In genomic region chr18:35355140-35355618, GRCh38 we compare ENCODE assay signal across 1 cellular context.
TF ChIP-seq lines count a peak whose summit lies in the region.

No MANE protein-coding gene starts in this region.

TF ChIP-seq in HepG2, 621 proteins besides CTCF, POLR2A, EP300 and RAD21 (continued from another document and continues in another):
- TF ChIP-seq GZF1 (CRISPR knock-in tag; IDR thresholded peaks at IDR 0.05) = no peak
- peak; percentile 75 for TF ChIP-seq THAP11 (CRISPR knock-in tag; IDR thresholded peaks at IDR 0.05)
- TF ChIP-seq SP140L (CRISPR knock-in tag; IDR thresholded peaks at IDR 0.05; ENCODE audit: borderline replicate concordance) = no peak
- TF ChIP-seq IKZF1 (IDR thresholded peaks at IDR 0.05) = no peak
- TF ChIP-seq MEIS1 (CRISPR knock-in tag; IDR thresholded peaks at IDR 0.05; ENCODE audit: borderline replicate concordance) = no peak
- no peak for TF ChIP-seq ZNF709 (CRISPR knock-in tag; IDR thresholded peaks at IDR 0.05)
- TF ChIP-seq ZNF24 (IDR thresholded peaks at IDR 0.05) = no peak
- TF ChIP-seq ZNF792 (CRISPR knock-in tag; IDR thresholded peaks at IDR 0.05) = 0 out of 2 replicates have a peak, but pooled peaks have one; percentile 14
- no peak for TF ChIP-seq ERF (CRISPR knock-in tag; IDR thresholded peaks at IDR 0.05)
- TF ChIP-seq KLF13 (CRISPR knock-in tag; IDR thresholded peaks at IDR 0.05) = no peak
- no peak for TF ChIP-seq ZNF12 (CRISPR knock-in tag; IDR thresholded peaks at IDR 0.05)
- TF ChIP-seq ZBTB20 (CRISPR knock-in tag; IDR thresholded peaks at IDR 0.05; ENCODE audit: borderline replicate concordance, low read depth) = no peak
- TF ChIP-seq, protein P1, sequence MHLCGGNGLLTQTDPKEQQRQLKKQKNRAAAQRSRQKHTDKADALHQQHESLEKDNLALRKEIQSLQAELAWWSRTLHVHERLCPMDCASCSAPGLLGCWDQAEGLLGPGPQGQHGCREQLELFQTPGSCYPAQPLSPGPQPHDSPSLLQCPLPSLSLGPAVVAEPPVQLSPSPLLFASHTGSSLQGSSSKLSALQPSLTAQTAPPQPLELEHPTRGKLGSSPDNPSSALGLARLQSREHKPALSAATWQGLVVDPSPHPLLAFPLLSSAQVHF (CRISPR knock-in tag; IDR thresholded peaks at IDR 0.05) = no peak
- no peak for TF ChIP-seq ZBTB3 (CRISPR knock-in tag; IDR thresholded peaks at IDR 0.05; ENCODE audit: borderline replicate concordance, low read depth)
- TF ChIP-seq MIXL1 (CRISPR knock-in tag; IDR thresholded peaks at IDR 0.05) = peak; percentile 76; the same call in 1 of the 2 replicates
- TF ChIP-seq ZNF83 (CRISPR knock-in tag; IDR thresholded peaks at IDR 0.05; ENCODE audit: borderline replicate concordance) = no peak
- TF ChIP-seq HNRNPL (IDR thresholded peaks at IDR 0.05; ENCODE audit: low read depth, low read length) = no peak
- TF ChIP-seq ZNF569 (CRISPR knock-in tag; IDR thresholded peaks at IDR 0.05; ENCODE audit: borderline replicate concordance) = no peak
- no peak for TF ChIP-seq ZNF747 (CRISPR knock-in tag; IDR thresholded peaks at IDR 0.05; ENCODE audit: borderline replicate concordance)
- no peak for TF ChIP-seq DNMT3B (CRISPR knock-in tag; conservative IDR thresholded peaks at IDR 0.05)
- TF ChIP-seq, protein P2, sequence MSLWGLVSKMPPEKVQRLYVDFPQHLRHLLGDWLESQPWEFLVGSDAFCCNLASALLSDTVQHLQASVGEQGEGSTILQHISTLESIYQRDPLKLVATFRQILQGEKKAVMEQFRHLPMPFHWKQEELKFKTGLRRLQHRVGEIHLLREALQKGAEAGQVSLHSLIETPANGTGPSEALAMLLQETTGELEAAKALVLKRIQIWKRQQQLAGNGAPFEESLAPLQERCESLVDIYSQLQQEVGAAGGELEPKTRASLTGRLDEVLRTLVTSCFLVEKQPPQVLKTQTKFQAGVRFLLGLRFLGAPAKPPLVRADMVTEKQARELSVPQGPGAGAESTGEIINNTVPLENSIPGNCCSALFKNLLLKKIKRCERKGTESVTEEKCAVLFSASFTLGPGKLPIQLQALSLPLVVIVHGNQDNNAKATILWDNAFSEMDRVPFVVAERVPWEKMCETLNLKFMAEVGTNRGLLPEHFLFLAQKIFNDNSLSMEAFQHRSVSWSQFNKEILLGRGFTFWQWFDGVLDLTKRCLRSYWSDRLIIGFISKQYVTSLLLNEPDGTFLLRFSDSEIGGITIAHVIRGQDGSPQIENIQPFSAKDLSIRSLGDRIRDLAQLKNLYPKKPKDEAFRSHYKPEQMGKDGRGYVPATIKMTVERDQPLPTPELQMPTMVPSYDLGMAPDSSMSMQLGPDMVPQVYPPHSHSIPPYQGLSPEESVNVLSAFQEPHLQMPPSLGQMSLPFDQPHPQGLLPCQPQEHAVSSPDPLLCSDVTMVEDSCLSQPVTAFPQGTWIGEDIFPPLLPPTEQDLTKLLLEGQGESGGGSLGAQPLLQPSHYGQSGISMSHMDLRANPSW (CRISPR knock-in tag; IDR thresholded peaks at IDR 0.05; ENCODE audit: borderline replicate concordance) = no peak
- TF ChIP-seq DMAP1 (CRISPR knock-in tag; IDR thresholded peaks at IDR 0.05) = no peak
- TF ChIP-seq NFKB2 (CRISPR knock-in tag; IDR thresholded peaks at IDR 0.05; ENCODE audit: borderline replicate concordance) = no peak
- TF ChIP-seq, protein P3, sequence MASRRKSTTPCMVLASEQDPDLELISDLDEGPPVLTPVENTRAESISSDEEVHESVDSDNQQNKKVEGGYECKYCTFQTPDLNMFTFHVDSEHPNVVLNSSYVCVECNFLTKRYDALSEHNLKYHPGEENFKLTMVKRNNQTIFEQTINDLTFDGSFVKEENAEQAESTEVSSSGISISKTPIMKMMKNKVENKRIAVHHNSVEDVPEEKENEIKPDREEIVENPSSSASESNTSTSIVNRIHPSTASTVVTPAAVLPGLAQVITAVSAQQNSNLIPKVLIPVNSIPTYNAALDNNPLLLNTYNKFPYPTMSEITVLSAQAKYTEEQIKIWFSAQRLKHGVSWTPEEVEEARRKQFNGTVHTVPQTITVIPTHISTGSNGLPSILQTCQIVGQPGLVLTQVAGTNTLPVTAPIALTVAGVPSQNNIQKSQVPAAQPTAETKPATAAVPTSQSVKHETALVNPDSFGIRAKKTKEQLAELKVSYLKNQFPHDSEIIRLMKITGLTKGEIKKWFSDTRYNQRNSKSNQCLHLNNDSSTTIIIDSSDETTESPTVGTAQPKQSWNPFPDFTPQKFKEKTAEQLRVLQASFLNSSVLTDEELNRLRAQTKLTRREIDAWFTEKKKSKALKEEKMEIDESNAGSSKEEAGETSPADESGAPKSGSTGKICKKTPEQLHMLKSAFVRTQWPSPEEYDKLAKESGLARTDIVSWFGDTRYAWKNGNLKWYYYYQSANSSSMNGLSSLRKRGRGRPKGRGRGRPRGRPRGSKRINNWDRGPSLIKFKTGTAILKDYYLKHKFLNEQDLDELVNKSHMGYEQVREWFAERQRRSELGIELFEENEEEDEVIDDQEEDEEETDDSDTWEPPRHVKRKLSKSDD (CRISPR knock-in tag; IDR thresholded peaks at IDR 0.05; ENCODE audit: low read depth) = no peak
- TF ChIP-seq ZNF432 (CRISPR knock-in tag; IDR thresholded peaks at IDR 0.05; ENCODE audit: borderline replicate concordance) = no peak
- TF ChIP-seq CSRNP1 (CRISPR knock-in tag; IDR thresholded peaks at IDR 0.05) = no peak
- TF ChIP-seq, protein P4, sequence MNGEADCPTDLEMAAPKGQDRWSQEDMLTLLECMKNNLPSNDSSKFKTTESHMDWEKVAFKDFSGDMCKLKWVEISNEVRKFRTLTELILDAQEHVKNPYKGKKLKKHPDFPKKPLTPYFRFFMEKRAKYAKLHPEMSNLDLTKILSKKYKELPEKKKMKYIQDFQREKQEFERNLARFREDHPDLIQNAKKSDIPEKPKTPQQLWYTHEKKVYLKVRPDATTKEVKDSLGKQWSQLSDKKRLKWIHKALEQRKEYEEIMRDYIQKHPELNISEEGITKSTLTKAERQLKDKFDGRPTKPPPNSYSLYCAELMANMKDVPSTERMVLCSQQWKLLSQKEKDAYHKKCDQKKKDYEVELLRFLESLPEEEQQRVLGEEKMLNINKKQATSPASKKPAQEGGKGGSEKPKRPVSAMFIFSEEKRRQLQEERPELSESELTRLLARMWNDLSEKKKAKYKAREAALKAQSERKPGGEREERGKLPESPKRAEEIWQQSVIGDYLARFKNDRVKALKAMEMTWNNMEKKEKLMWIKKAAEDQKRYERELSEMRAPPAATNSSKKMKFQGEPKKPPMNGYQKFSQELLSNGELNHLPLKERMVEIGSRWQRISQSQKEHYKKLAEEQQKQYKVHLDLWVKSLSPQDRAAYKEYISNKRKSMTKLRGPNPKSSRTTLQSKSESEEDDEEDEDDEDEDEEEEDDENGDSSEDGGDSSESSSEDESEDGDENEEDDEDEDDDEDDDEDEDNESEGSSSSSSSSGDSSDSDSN (CRISPR knock-in tag; IDR thresholded peaks at IDR 0.05) = no peak
- TF ChIP-seq PAWR (CRISPR knock-in tag; IDR thresholded peaks at IDR 0.05; ENCODE audit: borderline replicate concordance) = no peak
- TF ChIP-seq, protein P5, sequence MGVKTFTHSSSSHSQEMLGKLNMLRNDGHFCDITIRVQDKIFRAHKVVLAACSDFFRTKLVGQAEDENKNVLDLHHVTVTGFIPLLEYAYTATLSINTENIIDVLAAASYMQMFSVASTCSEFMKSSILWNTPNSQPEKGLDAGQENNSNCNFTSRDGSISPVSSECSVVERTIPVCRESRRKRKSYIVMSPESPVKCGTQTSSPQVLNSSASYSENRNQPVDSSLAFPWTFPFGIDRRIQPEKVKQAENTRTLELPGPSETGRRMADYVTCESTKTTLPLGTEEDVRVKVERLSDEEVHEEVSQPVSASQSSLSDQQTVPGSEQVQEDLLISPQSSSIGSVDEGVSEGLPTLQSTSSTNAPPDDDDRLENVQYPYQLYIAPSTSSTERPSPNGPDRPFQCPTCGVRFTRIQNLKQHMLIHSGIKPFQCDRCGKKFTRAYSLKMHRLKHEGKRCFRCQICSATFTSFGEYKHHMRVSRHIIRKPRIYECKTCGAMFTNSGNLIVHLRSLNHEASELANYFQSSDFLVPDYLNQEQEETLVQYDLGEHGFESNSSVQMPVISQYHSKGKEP (CRISPR knock-in tag; IDR thresholded peaks at IDR 0.05) = no peak
- TF ChIP-seq ZNF33B (CRISPR knock-in tag; IDR thresholded peaks at IDR 0.05) = no peak
- TF ChIP-seq ZNF558 (CRISPR knock-in tag; IDR thresholded peaks at IDR 0.05; ENCODE audit: borderline replicate concordance) = no peak
- peak; percentile 69; the same call in 1 of the 2 replicates for TF ChIP-seq IKZF5 (CRISPR knock-in tag; IDR thresholded peaks at IDR 0.05)
- TF ChIP-seq, protein P6, sequence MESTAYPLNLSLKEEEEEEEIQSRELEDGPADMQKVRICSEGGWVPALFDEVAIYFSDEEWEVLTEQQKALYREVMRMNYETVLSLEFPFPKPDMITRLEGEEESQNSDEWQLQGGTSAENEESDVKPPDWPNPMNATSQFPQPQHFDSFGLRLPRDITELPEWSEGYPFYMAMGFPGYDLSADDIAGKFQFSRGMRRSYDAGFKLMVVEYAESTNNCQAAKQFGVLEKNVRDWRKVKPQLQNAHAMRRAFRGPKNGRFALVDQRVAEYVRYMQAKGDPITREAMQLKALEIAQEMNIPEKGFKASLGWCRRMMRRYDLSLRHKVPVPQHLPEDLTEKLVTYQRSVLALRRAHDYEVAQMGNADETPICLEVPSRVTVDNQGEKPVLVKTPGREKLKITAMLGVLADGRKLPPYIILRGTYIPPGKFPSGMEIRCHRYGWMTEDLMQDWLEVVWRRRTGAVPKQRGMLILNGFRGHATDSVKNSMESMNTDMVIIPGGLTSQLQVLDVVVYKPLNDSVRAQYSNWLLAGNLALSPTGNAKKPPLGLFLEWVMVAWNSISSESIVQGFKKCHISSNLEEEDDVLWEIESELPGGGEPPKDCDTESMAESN (CRISPR knock-in tag; conservative IDR thresholded peaks at IDR 0.05) = no peak
- no peak for TF ChIP-seq ZNF766 (CRISPR knock-in tag; IDR thresholded peaks at IDR 0.05; ENCODE audit: borderline replicate concordance)
- TF ChIP-seq CREB3 (CRISPR knock-in tag; IDR thresholded peaks at IDR 0.05) = no peak
- TF ChIP-seq DNMT1 (CRISPR knock-in tag; IDR thresholded peaks at IDR 0.05) = no peak
- 0 out of 2 replicates have a peak, but pooled peaks have one; percentile 20 for TF ChIP-seq FOSL2 (CRISPR knock-in tag; IDR thresholded peaks at IDR 0.05)
- TF ChIP-seq SCMH1 (CRISPR knock-in tag; IDR thresholded peaks at IDR 0.05; ENCODE audit: borderline replicate concordance) = no peak
- peak; percentile 50; the same call in 1 of the 2 replicates for TF ChIP-seq ZKSCAN8 (CRISPR knock-in tag; IDR thresholded peaks at IDR 0.05; ENCODE audit: borderline replicate concordance)
- no peak for TF ChIP-seq ZNF629 (CRISPR knock-in tag; conservative IDR thresholded peaks at IDR 0.05)
- no peak for TF ChIP-seq SRSF4 (IDR thresholded peaks at IDR 0.05; ENCODE audit: low read depth, low read length, poor library complexity, severe bottlenecking)
- TF ChIP-seq ATF1 (CRISPR knock-in tag; IDR thresholded peaks at IDR 0.05) = no peak
- TF ChIP-seq EHMT2 (IDR thresholded peaks at IDR 0.05; ENCODE audit: borderline replicate concordance, low read depth, low read length) = no peak
- TF ChIP-seq PLRG1 (conservative IDR thresholded peaks at IDR 0.05) = no peak
- TF ChIP-seq ELF3 (CRISPR knock-in tag; IDR thresholded peaks at IDR 0.05) = peak; percentile 38; the same call in 1 of the 2 replicates
- no peak for TF ChIP-seq U2AF2 (IDR thresholded peaks at IDR 0.05; ENCODE audit: low read depth, low read length)
- no peak for TF ChIP-seq RBFOX2 (IDR thresholded peaks at IDR 0.05; ENCODE audit: low read depth, low read length)
- no peak for TF ChIP-seq ZNF704 (CRISPR knock-in tag; IDR thresholded peaks at IDR 0.05; ENCODE audit: borderline replicate concordance)
- TF ChIP-seq, protein P7, sequence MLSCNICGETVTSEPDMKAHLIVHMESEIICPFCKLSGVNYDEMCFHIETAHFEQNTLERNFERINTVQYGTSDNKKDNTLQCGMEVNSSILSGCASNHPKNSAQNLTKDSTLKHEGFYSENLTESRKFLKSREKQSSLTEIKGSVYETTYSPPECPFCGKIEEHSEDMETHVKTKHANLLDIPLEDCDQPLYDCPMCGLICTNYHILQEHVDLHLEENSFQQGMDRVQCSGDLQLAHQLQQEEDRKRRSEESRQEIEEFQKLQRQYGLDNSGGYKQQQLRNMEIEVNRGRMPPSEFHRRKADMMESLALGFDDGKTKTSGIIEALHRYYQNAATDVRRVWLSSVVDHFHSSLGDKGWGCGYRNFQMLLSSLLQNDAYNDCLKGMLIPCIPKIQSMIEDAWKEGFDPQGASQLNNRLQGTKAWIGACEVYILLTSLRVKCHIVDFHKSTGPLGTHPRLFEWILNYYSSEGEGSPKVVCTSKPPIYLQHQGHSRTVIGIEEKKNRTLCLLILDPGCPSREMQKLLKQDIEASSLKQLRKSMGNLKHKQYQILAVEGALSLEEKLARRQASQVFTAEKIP (CRISPR knock-in tag; IDR thresholded peaks at IDR 0.05; ENCODE audit: borderline replicate concordance) = no peak
